In the genomic region with DNA sequence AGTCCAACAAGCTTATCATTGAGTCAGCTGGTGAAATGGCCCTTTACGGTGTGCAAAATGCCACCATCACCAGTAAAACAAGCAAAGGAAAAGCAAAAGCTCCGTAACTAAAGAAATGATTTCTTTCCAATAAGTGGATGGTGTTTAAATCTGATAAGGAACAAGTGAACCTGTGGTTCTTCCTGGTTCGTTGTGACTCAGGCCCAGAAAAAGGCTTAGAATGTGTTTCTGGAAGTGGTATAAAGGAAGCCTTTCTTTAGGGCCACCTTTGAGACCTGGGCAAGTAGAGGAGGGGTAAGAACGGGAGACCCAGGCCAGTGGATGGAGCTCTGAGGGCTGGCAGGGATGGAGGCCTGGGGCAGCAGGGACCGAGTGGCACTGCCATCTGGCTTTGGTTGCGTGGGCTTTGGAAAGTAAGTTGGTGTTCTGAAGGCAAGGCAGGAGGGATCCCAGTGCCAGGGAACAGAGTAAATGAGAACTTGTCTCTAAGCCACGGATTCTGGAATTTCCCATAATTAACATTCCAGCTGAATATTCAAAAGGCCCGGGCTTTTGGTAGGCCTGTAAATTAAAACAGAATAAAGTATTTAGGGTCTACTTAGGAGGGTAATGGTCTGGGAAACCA, we compare ENCODE assay signal across 16 cellular contexts.
DNase-seq lines count a peak whose midpoint lies in the region; FAIRE-seq lines count a peak whose summit lies in the region.
"Had no signal": no experiment of that assay in that cellular context is flagged by ENCODE, and none has a peak within 500 bp of the region (broad histone marks: within the 10 kb centered on the region; RNA-seq: fewer than 3 reads in every experiment).

No MANE protein-coding gene starts in this region.

- peak; percentile 57 for DNase-seq in M059J (ENCODE audit: low read depth)
- peak; percentile 3 for DNase-seq in cerebellar cortex (ENCODE audit: low spot score)
- peak; percentile 27 for DNase-seq in midbrain (lab: John Stamatoyannopoulos, UW)
- peak; percentile 29 for DNase-seq in superior temporal gyrus (ENCODE audit: extremely low spot score)
- DNase-seq in HTR-8/SVneo (ENCODE audit: insufficient read length, low spot score) = no peak
- no peak for DNase-seq in RCC 7860 (ENCODE audit: low spot score)
- DNase-seq in activated CD4-positive, alpha-beta T cell treated with anti-CD3 and anti-CD28 coated beads, Interleukin-2, amount 50 U/mL, for 1 hour = no peak
- no peak for DNase-seq in activated CD4-positive, alpha-beta T cell treated with anti-CD3 and anti-CD28 coated beads, Interleukin-2, amount 50 U/mL, for 48 hours
- DNase-seq: CD4-positive, alpha-beta memory T cell; DMS79 treated with DMSO at 0.1 percent for 48 hours; GDM1; GOT3; NCI-H1105; NCI-H1694; NCI-H524 had no signal

- FAIRE-seq in HTR-8/SVneo (lab: Jason Lieb, UNC) (no peak), RCC 7860 (lab: Jason Lieb, UNC) (no peak)
- FAIRE-seq: GM12878 had no signal

Comparison
In these comparisons a context has a peak if more than half of its experiments do, and no peak if none do; other contexts are left out.
1. DNase-seq: peak in M059J (single experiment), cerebellar cortex (single experiment), midbrain (single experiment) and superior temporal gyrus (single experiment); none in HTR-8/SVneo (single experiment), RCC 7860 (single experiment), activated CD4-positive, alpha-beta T cell treated with anti-CD3 and anti-CD28 coated beads, Interleukin-2, amount 50 U/mL, for 1 hour (single experiment) and activated CD4-positive, alpha-beta T cell treated with anti-CD3 and anti-CD28 coated beads, Interleukin-2, amount 50 U/mL, for 48 hours (0 of 2).